Comparison of ENCODE assay signal across 1 cellular context in the genomic region with DNA sequence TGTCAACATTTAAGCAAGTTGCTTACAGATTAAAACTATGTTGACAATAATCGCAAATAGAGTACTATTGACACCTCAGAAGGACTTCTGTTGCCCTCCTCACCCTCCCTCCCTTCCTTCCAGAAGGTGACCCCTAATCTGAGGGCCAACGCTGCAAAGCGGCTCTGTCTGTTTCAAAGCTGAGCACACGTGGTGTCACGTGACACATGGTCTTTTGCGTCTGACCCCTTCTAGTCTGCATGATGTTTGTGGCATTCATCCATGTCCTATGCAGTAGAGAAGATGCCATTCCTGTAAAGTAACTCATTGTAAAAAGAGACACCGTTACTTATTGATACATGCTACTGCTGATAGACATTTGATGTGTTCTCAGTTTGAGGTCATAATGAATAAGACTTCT.
TF ChIP-seq lines count a peak whose summit lies in the region.

No MANE protein-coding gene starts in this region.

TF ChIP-seq in HCT116, 20 proteins besides CTCF, POLR2A, EP300 and RAD21:
- TF ChIP-seq POLR2AphosphoS5 (IDR thresholded peaks at IDR 0.05; ENCODE audit: low read depth, low read length) = no peak
- no peak for TF ChIP-seq MAX (IDR thresholded peaks at IDR 0.05)
- no peak for TF ChIP-seq YY1 (IDR thresholded peaks at IDR 0.05; ENCODE audit: extremely low read depth, insufficient replicate concordance, low read depth, low read length)
- TF ChIP-seq SIN3A (IDR thresholded peaks at IDR 0.05; ENCODE audit: low read depth) = no peak
- no peak for TF ChIP-seq SP1 (IDR thresholded peaks at IDR 0.05; ENCODE audit: low read depth)
- TF ChIP-seq EZH2 (IDR thresholded peaks at IDR 0.05) = no peak
- no peak for TF ChIP-seq ZFX (IDR thresholded peaks at IDR 0.05)
- no peak for TF ChIP-seq CEBPB (IDR thresholded peaks at IDR 0.05; ENCODE audit: low read depth)
- no peak for TF ChIP-seq FOSL1 (IDR thresholded peaks at IDR 0.05; ENCODE audit: low read depth)
- TF ChIP-seq, protein P1, sequence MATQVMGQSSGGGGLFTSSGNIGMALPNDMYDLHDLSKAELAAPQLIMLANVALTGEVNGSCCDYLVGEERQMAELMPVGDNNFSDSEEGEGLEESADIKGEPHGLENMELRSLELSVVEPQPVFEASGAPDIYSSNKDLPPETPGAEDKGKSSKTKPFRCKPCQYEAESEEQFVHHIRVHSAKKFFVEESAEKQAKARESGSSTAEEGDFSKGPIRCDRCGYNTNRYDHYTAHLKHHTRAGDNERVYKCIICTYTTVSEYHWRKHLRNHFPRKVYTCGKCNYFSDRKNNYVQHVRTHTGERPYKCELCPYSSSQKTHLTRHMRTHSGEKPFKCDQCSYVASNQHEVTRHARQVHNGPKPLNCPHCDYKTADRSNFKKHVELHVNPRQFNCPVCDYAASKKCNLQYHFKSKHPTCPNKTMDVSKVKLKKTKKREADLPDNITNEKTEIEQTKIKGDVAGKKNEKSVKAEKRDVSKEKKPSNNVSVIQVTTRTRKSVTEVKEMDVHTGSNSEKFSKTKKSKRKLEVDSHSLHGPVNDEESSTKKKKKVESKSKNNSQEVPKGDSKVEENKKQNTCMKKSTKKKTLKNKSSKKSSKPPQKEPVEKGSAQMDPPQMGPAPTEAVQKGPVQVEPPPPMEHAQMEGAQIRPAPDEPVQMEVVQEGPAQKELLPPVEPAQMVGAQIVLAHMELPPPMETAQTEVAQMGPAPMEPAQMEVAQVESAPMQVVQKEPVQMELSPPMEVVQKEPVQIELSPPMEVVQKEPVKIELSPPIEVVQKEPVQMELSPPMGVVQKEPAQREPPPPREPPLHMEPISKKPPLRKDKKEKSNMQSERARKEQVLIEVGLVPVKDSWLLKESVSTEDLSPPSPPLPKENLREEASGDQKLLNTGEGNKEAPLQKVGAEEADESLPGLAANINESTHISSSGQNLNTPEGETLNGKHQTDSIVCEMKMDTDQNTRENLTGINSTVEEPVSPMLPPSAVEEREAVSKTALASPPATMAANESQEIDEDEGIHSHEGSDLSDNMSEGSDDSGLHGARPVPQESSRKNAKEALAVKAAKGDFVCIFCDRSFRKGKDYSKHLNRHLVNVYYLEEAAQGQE (IDR thresholded peaks at IDR 0.05; ENCODE audit: low read depth) = no peak
